In the genomic region with DNA sequence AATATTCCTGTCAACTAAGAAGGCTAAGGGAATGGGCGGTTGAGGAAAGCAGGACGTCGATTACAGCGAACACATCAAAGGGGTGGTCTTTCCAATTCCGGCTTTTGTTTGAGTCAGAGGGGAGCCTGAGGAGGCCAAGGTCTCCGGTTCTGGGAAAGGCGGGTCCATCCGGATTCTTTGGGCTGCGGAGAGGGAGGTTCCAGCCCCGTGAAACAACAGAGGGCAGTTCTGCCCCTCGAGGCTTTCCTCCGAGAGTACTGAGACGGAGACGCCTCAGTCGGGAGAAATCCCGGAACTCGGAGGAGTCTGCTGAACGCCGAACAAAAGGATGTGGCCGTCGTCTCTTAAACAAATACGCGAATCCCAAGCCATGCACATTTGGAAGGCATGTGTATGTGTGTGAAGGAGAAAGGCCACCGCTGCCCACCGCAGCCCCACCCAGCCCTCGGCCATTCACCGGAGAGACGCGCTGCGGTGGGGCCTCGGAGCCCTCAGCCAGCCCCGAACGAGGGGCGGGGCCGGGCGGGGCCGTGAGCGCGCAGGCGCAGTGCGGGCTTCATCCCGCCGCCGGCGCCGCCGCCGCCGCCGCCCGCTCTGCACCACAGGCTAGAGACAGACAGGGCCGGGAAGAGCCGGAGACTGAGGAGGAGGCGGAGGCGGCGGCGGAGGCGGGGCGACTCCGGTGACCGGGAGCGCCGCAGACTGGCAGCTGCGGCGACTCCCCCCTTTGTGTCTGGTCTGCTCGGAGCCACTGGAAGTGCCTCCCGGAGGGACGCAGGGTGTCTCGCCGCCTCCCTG, we compare ENCODE assay signal across 7 cellular contexts. TPM values are rescaled to one million over a fixed set of nuclear protein-coding genes. Genes with fewer than 3 reads are reported as not detected.
DNase-seq lines count a peak whose midpoint lies in the region; ATAC-seq, FAIRE-seq and TF ChIP-seq lines count a peak whose summit lies in the region.

Gene BMPR2 (plus strand): TSS at position 717 of the 798 bp plus-strand sequence. CDS start 1,148 bp downstream, outside the sequence.

- no CpG with 5 or more reads among the region's 70 CpGs for WGBS in iPS DF 6.9 (ENCODE audit: insufficient coverage, insufficient read length)

- in situ Hi-C loops in gastrocnemius medialis (cut with MboI; ENCODE audit: low sequenced_read_pairs in 4 of 4): loop anchor here in 1 of 4 donors (25.0 kb wide), 1 partner anchor 589 kb away; the partner anchor contains the start of gene ALS2

- peak within 1 kb of the TSS; percentile 88 to 100 (median 99) for H3K4me3 Mint-ChIP-seq in brain

- H3K27ac ChIP-seq in iPS DF 6.9 (ENCODE audit: low read length) (peak within 1 kb of the TSS; percentile 6), gastrocnemius medialis (peak within 1 kb of the TSS; percentile 89 to 99 (median 97))

- H3K4me1 Mint-ChIP-seq in brain: peaks cover 43% of the 10 kb centered on the region

- peak; percentile 57 for ATAC-seq in GM18519 (IDR thresholded peaks at IDR 0.05; ENCODE audit: low FRiP score, unreplicated experiment)
- peak; percentile 73 for ATAC-seq in HG03039 (IDR thresholded peaks at IDR 0.05; ENCODE audit: unreplicated experiment)
- peak; percentile 78 to 81 for ATAC-seq in gastrocnemius medialis

- H3K4me3 ChIP-seq in iPS DF 6.9 (ENCODE audit: low read length) (peak within 1 kb of the TSS; percentile 99), gastrocnemius medialis (peak within 1 kb of the TSS; percentile 82 to 95 (median 90))

- peak within 1 kb of the TSS; percentile 99 to 100 (median 100) for H3K27ac Mint-ChIP-seq in brain

- DNase-seq in NCI-H2081 treated with DMSO at 0.1 percent for 48 hours (lab: John Stamatoyannopoulos, UW): peak; percentile 74
- DNase-seq in iPS DF 6.9 (ENCODE audit: low read depth, low spot score): peak; percentile 55
- peak; percentile 86 to 91 for DNase-seq in gastrocnemius medialis

- H3K9me3 ChIP-seq in iPS DF 6.9 (ENCODE audit: control insufficient read depth, insufficient read depth, low read length) (no peaks in the 10 kb centered on the region), gastrocnemius medialis (no peaks in the 10 kb centered on the region)

- no peaks in the 10 kb centered on the region for H3K36me3 ChIP-seq in iPS DF 6.9 (ENCODE audit: control insufficient read depth, insufficient read depth, low read length)
- H3K36me3 ChIP-seq in gastrocnemius medialis: no peaks in the 10 kb centered on the region

- FAIRE-seq in TTC549 (lab: Jason Lieb, UNC): peak; percentile 20

- H3K4me1 ChIP-seq in iPS DF 6.9 (ENCODE audit: control insufficient read depth, insufficient read depth, low read length) (peaks cover 2% of the 10 kb centered on the region; the same call in 1 of the 2 replicates), gastrocnemius medialis (peaks cover 19 to 22% of the 10 kb centered on the region in 2 donors)

- intact Hi-C loops in gastrocnemius medialis (cut with DNase I; ENCODE audit: low total_unique reads): loop anchor here (1.0 to 10.0 kb wide), 6 partner anchors 95 to 1511 kb away; partner anchors contain the start of genes CLK1, FAM117B, NBEAL1 and NOP58

- TF ChIP-seq CTCF in brain (conservative IDR thresholded peaks at IDR 0.05): no peak
- no peak for TF ChIP-seq CTCF in gastrocnemius medialis (IDR thresholded peaks at IDR 0.05 in 4 of 5, conservative IDR thresholded peaks at IDR 0.05 in 1 of 5)

- H3K27me3 Mint-ChIP-seq in brain: peaks cover 19% of the 10 kb centered on the region

- no peaks in the 10 kb centered on the region for H3K36me3 Mint-ChIP-seq in brain

- peaks cover 0 to 8% (median 0%) of the 10 kb centered on the region in 5 experiments for H3K9me3 Mint-ChIP-seq in brain

- peak; percentile 85 to 92 for TF ChIP-seq POLR2A in gastrocnemius medialis (IDR thresholded peaks at IDR 0.05)

- H3K27me3 ChIP-seq in iPS DF 6.9 (ENCODE audit: control insufficient read depth, insufficient read depth, low read length) (no peaks in the 10 kb centered on the region), gastrocnemius medialis (no peaks in the 10 kb centered on the region)

RNA-seq across cellular contexts. Expression of gene BMPR2, which starts in this region (rescaled TPM):
- 16.5 TPM for polyA plus RNA-seq in brain (ENCODE audit: insufficient read depth, low read depth, low replicate concordance)
- total RNA-seq in gastrocnemius medialis: 10 to 100 TPM; 25.0 to 35.0 (median 27.2) TPM

Comparison
In these comparisons a context has a peak if more than half of its experiments do, and no peak if none do; other contexts are left out.
1. Peak in every context shown above with its lines: DNase-seq, ATAC-seq, H3K4me3 ChIP-seq and H3K27ac ChIP-seq.